In genomic region chr15:44128443-44128842, GRCh38 we compare ENCODE assay signal across 40 cellular contexts.
"Had no signal": no experiment of that assay in that cellular context is flagged by ENCODE, and none has a peak within 500 bp of the region (broad histone marks: within the 10 kb centered on the region; RNA-seq: fewer than 3 reads in every experiment).

No MANE protein-coding gene starts in this region.

- H3K4me1 ChIP-seq: ascending aorta, body of pancreas, breast epithelium had no signal

- H3K9me3 ChIP-seq: adrenal gland, ascending aorta, body of pancreas, breast epithelium had no signal

- H3K4me1 Mint-ChIP-seq: activated naive CD4-positive, alpha-beta T cell treated with anti-CD3 and anti-CD28 coated beads, Interleukin-2, amount 10 ng/mL, durations not matched to agents 7 days and 5 days; activated naive CD4-positive, alpha-beta T cell treated with anti-CD3 and anti-CD28 coated beads, Interleukin-2, amount 50 U/mL, for 24 hours; activated naive CD8-positive, alpha-beta T cell treated with anti-CD3 and anti-CD28 coated beads for 36 hours; activated naive CD8-positive, alpha-beta T cell treated with anti-CD3 and anti-CD28 coated beads, Interleukin-2, amount 10 ng/mL, durations not matched to agents 7 days and 5 days; activated naive CD8-positive, alpha-beta T cell treated with anti-CD3 and anti-CD28 coated beads, Interleukin-2, amount 50 U/mL, for 24 hours; activated T-helper 17 cell treated with anti-CD3 and anti-CD28 coated beads, Interleukin-2, amount 50 U/mL, for 72 hours; brain; central memory CD8-positive, alpha-beta T cell had no signal

- H3K4me3 Mint-ChIP-seq: activated naive CD4-positive, alpha-beta T cell treated with anti-CD3 and anti-CD28 coated beads for 36 hours; activated naive CD4-positive, alpha-beta T cell treated with anti-CD3 and anti-CD28 coated beads, Interleukin-2, amount 10 ng/mL, durations not matched to agents 7 days and 5 days; activated naive CD4-positive, alpha-beta T cell treated with anti-CD3 and anti-CD28 coated beads, Interleukin-2, amount 50 U/mL, for 24 hours; activated naive CD8-positive, alpha-beta T cell; activated naive CD8-positive, alpha-beta T cell treated with anti-CD3 and anti-CD28 coated beads for 36 hours; activated naive CD8-positive, alpha-beta T cell treated with anti-CD3 and anti-CD28 coated beads, Interleukin-2, amount 10 ng/mL, durations not matched to agents 7 days and 5 days; activated naive CD8-positive, alpha-beta T cell treated with anti-CD3 and anti-CD28 coated beads, Interleukin-2, amount 50 U/mL, for 24 hours; activated T-cell treated with anti-CD3 and anti-CD28 coated beads, Interleukin-2, amount 50 U/mL, for 24 hours; activated T-cell treated with anti-CD3 and anti-CD28 coated beads, Interleukin-2, amount 50 U/mL, for 4 hours; activated T-cell treated with anti-CD3 and anti-CD28 coated beads, Interleukin-2, amount 50 U/mL, for 72 hours; activated T-helper 1 cell treated with anti-CD3 and anti-CD28 coated beads, Interleukin-12 subunit alpha, Interleukin-12 subunit beta, Interleukin-2, Interleukin-4 antibody, amounts not matched to agents 30 ng/mL and 10 ng/mL and 1 ng/mL, durations not matched to agents 14 hours and 24 hours and 36 hours; activated T-helper 17 cell treated with anti-CD3 and anti-CD28 coated beads, Interleukin-2, amount 50 U/mL, for 72 hours; brain; central memory CD8-positive, alpha-beta T cell had no signal

- FAIRE-seq: astrocyte, bronchial epithelial cell had no signal

- H3K4me3 ChIP-seq: adrenal gland, ascending aorta, body of pancreas, breast epithelium, cardiac muscle cell had no signal

- ATAC-seq: activated naive CD4-positive, alpha-beta T cell treated with anti-CD3 and anti-CD28 coated beads, Interleukin-2, amount 50 U/mL, for 72 hours; activated naive CD8-positive, alpha-beta T cell treated with anti-CD3 and anti-CD28 coated beads, Interleukin-2, amount 50 U/mL, for 24 hours; activated T-cell treated with anti-CD3 and anti-CD28 coated beads, Interleukin-2, amount 50 U/mL, for 4 hours; activated T-cell treated with anti-CD3 and anti-CD28 coated beads, Interleukin-2, amount 50 U/mL, for 72 hours; activated T-helper 17 cell treated with anti-CD3 and anti-CD28 coated beads, Interleukin-2, amount 50 U/mL, for 72 hours; body of pancreas had no signal

- H3K27ac ChIP-seq: adrenal gland, ascending aorta, body of pancreas, brain microvascular endothelial cell, breast epithelium, cardiac muscle cell had no signal

- DNase-seq: activated effector memory CD4-positive, alpha-beta T cell treated with anti-CD3 and anti-CD28 coated beads, Interleukin-2, amount 50 U/mL, for 16 hours; activated effector memory CD4-positive, alpha-beta T cell treated with Interleukin-2 at 50 U/mL for 16 hours; activated gamma-delta T cell; activated gamma-delta T cell treated with Interleukin-2 at 50 U/mL for 16 hours; activated naive CD4-positive, alpha-beta T cell; activated naive CD4-positive, alpha-beta T cell treated with anti-CD3 and anti-CD28 coated beads for 36 hours; activated naive CD4-positive, alpha-beta T cell treated with anti-CD3 and anti-CD28 coated beads, Interleukin-2, amount 10 ng/mL, durations not matched to agents 7 days and 5 days; activated naive CD4-positive, alpha-beta T cell treated with anti-CD3 and anti-CD28 coated beads, Interleukin-2, amount 50 U/mL, for 16 hours; activated naive CD4-positive, alpha-beta T cell treated with Interleukin-2 at 50 U/mL for 16 hours; activated naive CD8-positive, alpha-beta T cell treated with anti-CD3 and anti-CD28 coated beads for 36 hours; activated naive CD8-positive, alpha-beta T cell treated with anti-CD3 and anti-CD28 coated beads, Interleukin-2, amount 10 ng/mL, durations not matched to agents 7 days and 5 days; activated naive CD8-positive, alpha-beta T cell treated with anti-CD3 and anti-CD28 coated beads, Interleukin-2, amount 50 U/mL, for 24 hours; activated T-cell treated with anti-CD3 and anti-CD28 coated beads for 4 hours; activated T-cell treated with anti-CD3 and anti-CD28 coated beads, Interleukin-2, amount 50 U/mL, for 1 hour; activated T-cell treated with anti-CD3 and anti-CD28 coated beads, Interleukin-2, amount 50 U/mL, for 24 hours; activated T-cell treated with anti-CD3 and anti-CD28 coated beads, Interleukin-2, amount 50 U/mL, for 4 hours; activated T-cell treated with anti-CD3 and anti-CD28 coated beads, Interleukin-2, amount 50 U/mL, for 48 hours; activated T-cell treated with anti-CD3 and anti-CD28 coated beads, Interleukin-2, amount 50 U/mL, for 72 hours; adrenal gland; amniotic stem cell; amygdala; aorta; body of pancreas; brain microvascular endothelial cell; caudate nucleus; central memory CD4-positive, alpha-beta T cell; cerebellar nuclear complex had no signal

- H3K27ac Mint-ChIP-seq: activated naive CD4-positive, alpha-beta T cell treated with anti-CD3 and anti-CD28 coated beads for 36 hours; activated naive CD4-positive, alpha-beta T cell treated with anti-CD3 and anti-CD28 coated beads, Interleukin-2, amount 10 ng/mL, durations not matched to agents 7 days and 5 days; activated naive CD4-positive, alpha-beta T cell treated with anti-CD3 and anti-CD28 coated beads, Interleukin-2, amount 50 U/mL, for 24 hours; activated naive CD4-positive, alpha-beta T cell treated with anti-CD3 and anti-CD28 coated beads, Interleukin-2, amount 50 U/mL, for 72 hours; activated naive CD8-positive, alpha-beta T cell; activated naive CD8-positive, alpha-beta T cell treated with anti-CD3 and anti-CD28 coated beads for 36 hours; activated naive CD8-positive, alpha-beta T cell treated with anti-CD3 and anti-CD28 coated beads, Interleukin-2, amount 10 ng/mL, durations not matched to agents 7 days and 5 days; activated naive CD8-positive, alpha-beta T cell treated with anti-CD3 and anti-CD28 coated beads, Interleukin-2, amount 50 U/mL, for 24 hours; activated T-cell treated with anti-CD3 and anti-CD28 coated beads, Interleukin-2, amount 50 U/mL, for 24 hours; activated T-cell treated with anti-CD3 and anti-CD28 coated beads, Interleukin-2, amount 50 U/mL, for 72 hours; activated T-helper 1 cell treated with anti-CD3 and anti-CD28 coated beads, Interleukin-12 subunit alpha, Interleukin-12 subunit beta, Interleukin-2, Interleukin-4 antibody, amounts not matched to agents 30 ng/mL and 10 ng/mL and 1 ng/mL, durations not matched to agents 14 hours and 24 hours and 36 hours; activated T-helper 17 cell treated with anti-CD3 and anti-CD28 coated beads, Interleukin-2, amount 50 U/mL, for 72 hours; activated T-helper 2 cell treated with anti-CD3 and anti-CD28 coated beads, Interferon-gamma antibody, Interleukin-2, Interleukin-4, amounts not matched to agents 10 μg/mL and 5 μg/mL and 100 μg/mL, durations not matched to agents 14 hours and 24 hours and 36 hours; brain had no signal

- H3K27me3 ChIP-seq: adrenal gland, ascending aorta, body of pancreas, brain microvascular endothelial cell, breast epithelium, cardiac muscle cell had no signal

- H3K36me3 Mint-ChIP-seq: activated naive CD4-positive, alpha-beta T cell treated with anti-CD3 and anti-CD28 coated beads, Interleukin-2, amount 10 ng/mL, durations not matched to agents 7 days and 5 days; activated naive CD4-positive, alpha-beta T cell treated with anti-CD3 and anti-CD28 coated beads, Interleukin-2, amount 50 U/mL, for 24 hours; activated naive CD4-positive, alpha-beta T cell treated with anti-CD3 and anti-CD28 coated beads, Interleukin-2, amount 50 U/mL, for 72 hours; activated naive CD8-positive, alpha-beta T cell; activated naive CD8-positive, alpha-beta T cell treated with anti-CD3 and anti-CD28 coated beads for 36 hours; activated naive CD8-positive, alpha-beta T cell treated with anti-CD3 and anti-CD28 coated beads, Interleukin-2, amount 10 ng/mL, durations not matched to agents 7 days and 5 days had no signal

- H3K27me3 Mint-ChIP-seq: brain had no signal

- H3K36me3 ChIP-seq: adrenal gland, ascending aorta, brain microvascular endothelial cell, breast epithelium, cardiac muscle cell had no signal

- H3K9me3 Mint-ChIP-seq: activated naive CD4-positive, alpha-beta T cell treated with anti-CD3 and anti-CD28 coated beads for 36 hours; activated naive CD4-positive, alpha-beta T cell treated with anti-CD3 and anti-CD28 coated beads, Interleukin-2, amount 10 ng/mL, durations not matched to agents 7 days and 5 days; activated naive CD4-positive, alpha-beta T cell treated with anti-CD3 and anti-CD28 coated beads, Interleukin-2, amount 50 U/mL, for 24 hours; activated naive CD4-positive, alpha-beta T cell treated with anti-CD3 and anti-CD28 coated beads, Interleukin-2, amount 50 U/mL, for 72 hours; activated naive CD8-positive, alpha-beta T cell treated with anti-CD3 and anti-CD28 coated beads for 36 hours; activated naive CD8-positive, alpha-beta T cell treated with anti-CD3 and anti-CD28 coated beads, Interleukin-2, amount 10 ng/mL, durations not matched to agents 7 days and 5 days; activated naive CD8-positive, alpha-beta T cell treated with anti-CD3 and anti-CD28 coated beads, Interleukin-2, amount 50 U/mL, for 24 hours; activated T-cell treated with anti-CD3 and anti-CD28 coated beads, Interleukin-2, amount 50 U/mL, for 24 hours; activated T-cell treated with anti-CD3 and anti-CD28 coated beads, Interleukin-2, amount 50 U/mL, for 4 hours; activated T-cell treated with anti-CD3 and anti-CD28 coated beads, Interleukin-2, amount 50 U/mL, for 72 hours; activated T-helper 1 cell treated with anti-CD3 and anti-CD28 coated beads, Interleukin-12 subunit alpha, Interleukin-12 subunit beta, Interleukin-2, Interleukin-4 antibody, amounts not matched to agents 30 ng/mL and 10 ng/mL and 1 ng/mL, durations not matched to agents 14 hours and 24 hours and 36 hours; activated T-helper 17 cell treated with anti-CD3 and anti-CD28 coated beads, Interleukin-2, amount 50 U/mL, for 72 hours; activated T-helper 2 cell treated with anti-CD3 and anti-CD28 coated beads, Interferon-gamma antibody, Interleukin-2, Interleukin-4, amounts not matched to agents 10 μg/mL and 5 μg/mL and 100 μg/mL, durations not matched to agents 14 hours and 24 hours and 36 hours; central memory CD8-positive, alpha-beta T cell had no signal
